9 cellular contexts compared by ENCODE assay signal in the genomic region with DNA sequence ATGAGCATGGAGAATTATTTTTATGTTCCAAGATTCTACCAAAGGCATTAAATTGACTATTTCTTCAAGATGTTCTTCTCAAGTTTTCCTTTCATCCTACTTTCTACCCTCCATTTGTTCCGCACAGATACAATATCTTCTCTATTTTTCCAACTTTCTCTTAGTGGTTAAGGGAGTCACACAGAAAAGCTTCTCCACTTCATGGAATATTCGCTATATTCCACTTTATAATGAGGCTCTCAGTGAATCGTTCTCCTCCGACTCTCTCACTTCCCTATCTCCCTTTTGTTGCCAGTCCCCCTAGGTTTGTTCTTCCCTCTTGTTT. TPM values are rescaled to one million over a fixed set of nuclear protein-coding genes. Genes with fewer than 3 reads are reported as not detected.
DNase-seq lines count a peak whose midpoint lies in the region; ATAC-seq and TF ChIP-seq lines count a peak whose summit lies in the region.
"Had no signal": no experiment of that assay in that cellular context is flagged by ENCODE, and none has a peak within 500 bp of the region (broad histone marks: within the 10 kb centered on the region; RNA-seq: fewer than 3 reads in every experiment).

No MANE protein-coding gene starts in this region.

- ATAC-seq in Right ventricle myocardium superior (ENCODE audit: poor library complexity): no peak
- no peak for ATAC-seq in naive thymus-derived CD8-positive, alpha-beta T cell
- no peak for ATAC-seq in GM19035 (IDR thresholded peaks at IDR 0.05; ENCODE audit: unreplicated experiment)
- ATAC-seq in GM21619 (IDR thresholded peaks at IDR 0.05; ENCODE audit: unreplicated experiment): no peak

- peaks cover 0 to 5% (median 2%) of the 10 kb centered on the region in 3 donors for H3K36me3 Mint-ChIP-seq in naive thymus-derived CD8-positive, alpha-beta T cell
- H3K36me3 Mint-ChIP-seq: activated CD4-positive, alpha-beta memory T cell treated with anti-CD3 and anti-CD28 coated beads for 36 hours had no signal

- intact Hi-C loops in left ventricle myocardium inferior (cut with micrococcal nuclease) (no loop called here), Right ventricle myocardium superior (cut with DNase I) (loop anchor here (10.0 kb wide), 1 partner anchor 49 kb away; a partner anchor contains a TSS), vagina (cut with DNase I) (no loop called here)

- POLR2A ChIA-PET in naive thymus-derived CD8-positive, alpha-beta T cell (lab: Charles Lee): no interaction called here

- TF ChIP-seq CTCF in left ventricle myocardium inferior (IDR thresholded peaks at IDR 0.05; ENCODE audit: borderline replicate concordance) (no peak), vagina (IDR thresholded peaks at IDR 0.05) (no peak)

- peaks cover 0 to 6% (median 2%) of the 10 kb centered on the region in 9 donors for H3K9me3 Mint-ChIP-seq in naive thymus-derived CD8-positive, alpha-beta T cell
- H3K9me3 Mint-ChIP-seq: activated CD4-positive, alpha-beta memory T cell treated with anti-CD3 and anti-CD28 coated beads for 36 hours had no signal

- no peak overlapping the region for H3K27ac Mint-ChIP-seq in naive thymus-derived CD8-positive, alpha-beta T cell
- H3K27ac Mint-ChIP-seq: activated CD4-positive, alpha-beta memory T cell treated with anti-CD3 and anti-CD28 coated beads for 36 hours had no signal

- H3K27me3 Mint-ChIP-seq in naive thymus-derived CD8-positive, alpha-beta T cell: peaks cover 47 to 68% (median 57%) of the 10 kb centered on the region in 5 donors

- H3K36me3 ChIP-seq in left ventricle myocardium inferior (no peaks in the 10 kb centered on the region), vagina (no peaks in the 10 kb centered on the region)

- no peaks in the 10 kb centered on the region for H3K27me3 ChIP-seq in left ventricle myocardium inferior (ENCODE audit: low read depth)
- H3K27me3 ChIP-seq in vagina: no peaks in the 10 kb centered on the region

- H3K4me1 Mint-ChIP-seq in naive thymus-derived CD8-positive, alpha-beta T cell: peaks cover 2 to 15% (median 14%) of the 10 kb centered on the region in 4 donors

- H3K27ac ChIP-seq in left ventricle myocardium inferior (replicated peaks): peak overlapping the region; percentile 94
- H3K27ac ChIP-seq in epithelial cell of prostate: peak overlapping the region; percentile 91
- peak overlapping the region; percentile 87 for H3K27ac ChIP-seq in vagina

- H3K4me3 ChIP-seq in left ventricle myocardium inferior (peak overlapping the region; percentile 77), vagina (peak overlapping the region; percentile 65 to 82)

- DNase-seq in left ventricle myocardium inferior (no peak), Right ventricle myocardium superior (no peak), epithelial cell of prostate (ENCODE audit: low read depth, low spot score) (no peak), vagina (ENCODE audit: extremely low spot score in 2 of 2) (no peak), NCI-H2107 treated with DMSO at 0.1 percent for 48 hours (lab: John Stamatoyannopoulos, UW; ENCODE audit: unreplicated experiment) (no peak)
- DNase-seq in naive thymus-derived CD8-positive, alpha-beta T cell: no peak

- H3K9me3 ChIP-seq in left ventricle myocardium inferior (replicated peaks) (no peaks in the 10 kb centered on the region), vagina (no peaks in the 10 kb centered on the region)

- no peak for TF ChIP-seq POLR2A in vagina (IDR thresholded peaks at IDR 0.05)

- peak overlapping the region in 7 of 10 donors; percentile 2 to 57 (median 36) for H3K4me3 Mint-ChIP-seq in naive thymus-derived CD8-positive, alpha-beta T cell

- H3K4me1 ChIP-seq in left ventricle myocardium inferior (peaks cover 70% of the 10 kb centered on the region), vagina (peaks cover 35% of the 10 kb centered on the region)

RNA-seq across cellular contexts. Expression of a gene that starts 1.3 kb away (rescaled TPM):
- 121 TPM for total RNA-seq in left ventricle myocardium inferior
- 96.7 TPM for total RNA-seq in Right ventricle myocardium superior
- under 1 TPM in 1 of 2 experiments, not detected in 1; 0.42 TPM for total RNA-seq in naive thymus-derived CD8-positive, alpha-beta T cell
- under 1 TPM; 0.56 to 0.62 (median 0.60) TPM for polyA plus RNA-seq in naive thymus-derived CD8-positive, alpha-beta T cell
- total RNA-seq in vagina: 86.4 TPM

RNA-seq across cellular contexts. Expression of a gene that starts 47.1 kb away (rescaled TPM):
- total RNA-seq in left ventricle myocardium inferior (not detected), Right ventricle myocardium superior (not detected), vagina (not detected)
- not detected for total RNA-seq in naive thymus-derived CD8-positive, alpha-beta T cell
- polyA plus RNA-seq in naive thymus-derived CD8-positive, alpha-beta T cell: not detected
- total RNA-seq: activated CD4-positive, alpha-beta memory T cell treated with anti-CD3 and anti-CD28 coated beads for 36 hours had no signal

Comparison
In these comparisons a context has a peak if more than half of its experiments do, and no peak if none do; other contexts are left out.
1. RNA of a gene that starts 1.3 kb away (total RNA-seq): 121 TPM in left ventricle myocardium inferior (single experiment), 96.7 TPM in Right ventricle myocardium superior (single experiment) and 86.4 TPM in vagina (single experiment); 0.42 TPM in naive thymus-derived CD8-positive, alpha-beta T cell; every median in the first group is over 10 times any median in the second.
2. Peak in every context shown above with its lines, with median percentiles within 50 percentile points of each other: H3K27ac ChIP-seq.